11 cellular contexts compared by ENCODE assay signal in genomic region chr12:46455648-46456352, GRCh38.
DNase-seq lines count a peak whose midpoint lies in the region; ATAC-seq and TF ChIP-seq lines count a peak whose summit lies in the region.
"Had no signal": no experiment of that assay in that cellular context is flagged by ENCODE, and none has a peak within 500 bp of the region (broad histone marks: within the 10 kb centered on the region; RNA-seq: fewer than 3 reads in every experiment).

No MANE protein-coding gene starts in this region.

- 81% methylated on average over 1 of the region's 1 CpG for WGBS in suprapubic skin

- H3K4me3 Mint-ChIP-seq in activated T-cell treated with anti-CD3 and anti-CD28 coated beads, Interleukin-2, amount 50 U/mL, for 4 hours, result peak overlapping the region; percentile 30
- H3K4me3 Mint-ChIP-seq in T-helper 17 cell, result peak overlapping the region; percentile 10

- peak; percentile 19 to 29 for ATAC-seq in activated T-cell treated with anti-CD3 and anti-CD28 coated beads, Interleukin-2, amount 50 U/mL, for 4 hours
- ATAC-seq in T-helper 17 cell, result no peak
- ATAC-seq in left colon, result no peak
- no peak for ATAC-seq in HG03520 (IDR thresholded peaks at IDR 0.05; ENCODE audit: unreplicated experiment)
- ATAC-seq in GM19023 (IDR thresholded peaks at IDR 0.05; ENCODE audit: unreplicated experiment), result no peak

- no peaks in the 10 kb centered on the region for H3K27me3 Mint-ChIP-seq in activated T-cell treated with anti-CD3 and anti-CD28 coated beads, Interleukin-2, amount 50 U/mL, for 4 hours (ENCODE audit: low read depth)
- H3K27me3 Mint-ChIP-seq in T-helper 17 cell, result no peaks in the 10 kb centered on the region

- H3K27ac ChIP-seq in suprapubic skin, result peak overlapping the region; percentile 60
- H3K27ac ChIP-seq: ascending aorta, BLaER1 had no signal

- H3K27ac Mint-ChIP-seq in T-helper 17 cell, result peak overlapping the region; percentile 34

- peaks cover 61% of the 10 kb centered on the region for H3K4me1 ChIP-seq in suprapubic skin

- H3K4me3 ChIP-seq in suprapubic skin, result no peak overlapping the region
- H3K4me3 ChIP-seq: ascending aorta, BLaER1 had no signal

- intact Hi-C loops in left colon (cut with DNase I, micrococcal nuclease), result no loop called here

- H3K36me3 Mint-ChIP-seq in activated T-cell treated with anti-CD3 and anti-CD28 coated beads, Interleukin-2, amount 50 U/mL, for 4 hours (ENCODE audit: insufficient read depth), result no peaks in the 10 kb centered on the region
- H3K36me3 Mint-ChIP-seq in T-helper 17 cell (ENCODE audit: low read depth), result no peaks in the 10 kb centered on the region

- no peak for TF ChIP-seq CTCF in suprapubic skin (IDR thresholded peaks at IDR 0.05)

- TF ChIP-seq EP300 in suprapubic skin (IDR thresholded peaks at IDR 0.05), result no peak

- no peak for TF ChIP-seq POLR2A in suprapubic skin (IDR thresholded peaks at IDR 0.05)

- H3K27me3 ChIP-seq in suprapubic skin, result no peaks in the 10 kb centered on the region
- H3K27me3 ChIP-seq: ascending aorta, BLaER1 had no signal

- no peaks in the 10 kb centered on the region for H3K9me3 Mint-ChIP-seq in activated T-cell treated with anti-CD3 and anti-CD28 coated beads, Interleukin-2, amount 50 U/mL, for 4 hours

- no peak for DNase-seq in activated T-cell treated with anti-CD3 and anti-CD28 coated beads, Interleukin-2, amount 50 U/mL, for 4 hours
- DNase-seq in activated T-cell treated with anti-CD3 and anti-CD28 coated beads for 4 hours (no peak), T-helper 17 cell (no peak), iPS-NIHi11 (ENCODE audit: low spot score) (peak; percentile 40), suprapubic skin (ENCODE audit: low spot score in 2 of 2) (no peak), left colon (no peak)
- DNase-seq: NCI-H446 treated with DMSO at 0.1 percent for 48 hours had no signal

- H3K36me3 ChIP-seq in suprapubic skin, result no peaks in the 10 kb centered on the region
- H3K36me3 ChIP-seq: ascending aorta, BLaER1 had no signal

- H3K9me3 ChIP-seq in T-helper 17 cell (ENCODE audit: control insufficient read depth, low read length, poor library complexity, severe bottlenecking) (no peaks in the 10 kb centered on the region), suprapubic skin (no peaks in the 10 kb centered on the region)
- H3K9me3 ChIP-seq: ascending aorta, BLaER1 had no signal

- H3K4me1 Mint-ChIP-seq in activated T-cell treated with anti-CD3 and anti-CD28 coated beads, Interleukin-2, amount 50 U/mL, for 4 hours (ENCODE audit: low read depth), result peaks cover 67% of the 10 kb centered on the region
- peaks cover 41% of the 10 kb centered on the region for H3K4me1 Mint-ChIP-seq in T-helper 17 cell

Comparison
In these comparisons a context has a peak if more than half of its experiments do, and no peak if none do; other contexts are left out.
1. ATAC-seq: peak in activated T-cell treated with anti-CD3 and anti-CD28 coated beads, Interleukin-2, amount 50 U/mL, for 4 hours (2 of 2); none in T-helper 17 cell (single experiment), left colon (single experiment), HG03520 (single experiment) and GM19023 (single experiment).